ENCODE assay signal across 9 cellular contexts in the genomic region with DNA sequence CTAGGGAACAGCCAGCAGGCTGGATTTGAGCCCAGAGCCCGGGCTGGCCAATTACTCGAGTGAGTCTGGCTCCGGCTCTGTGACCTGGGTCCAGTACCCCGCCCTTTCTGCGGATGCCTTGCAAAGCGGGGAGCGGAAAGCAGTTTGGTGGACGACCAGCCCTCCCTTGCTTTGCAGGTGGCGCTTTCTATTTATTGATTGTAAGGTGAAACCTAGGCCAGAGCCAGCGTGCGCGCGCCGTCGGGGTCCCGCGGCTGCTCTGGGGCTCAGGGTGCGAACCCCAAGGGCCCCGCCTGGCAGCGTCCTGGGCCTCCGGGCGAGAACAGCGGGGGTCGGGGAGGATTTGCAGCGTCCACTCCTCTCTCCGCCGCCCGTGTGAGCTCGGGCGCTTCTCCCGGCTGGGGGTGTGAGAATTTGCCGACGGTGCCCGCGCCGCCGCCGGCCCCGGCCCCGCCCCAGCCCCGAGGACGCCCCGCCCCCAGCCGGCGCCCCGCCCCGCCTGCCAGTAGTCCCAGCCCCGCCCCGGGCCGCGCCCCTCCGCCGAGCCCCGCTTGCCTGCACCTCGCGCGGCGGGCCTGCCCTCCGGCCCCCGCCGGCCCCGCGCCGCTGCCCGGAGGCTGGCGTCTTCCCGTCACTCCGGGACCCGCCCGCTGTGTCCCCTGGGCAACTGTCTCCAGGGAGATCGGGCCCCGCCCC. TPM values are rescaled to one million over a fixed set of nuclear protein-coding genes. Genes with fewer than 3 reads are reported as not detected.
DNase-seq lines count a peak whose midpoint lies in the region; ATAC-seq and TF ChIP-seq lines count a peak whose summit lies in the region.
"Had no signal": no experiment of that assay in that cellular context is flagged by ENCODE, and none has a peak within 500 bp of the region (broad histone marks: within the 10 kb centered on the region; RNA-seq: fewer than 3 reads in every experiment).

No MANE protein-coding gene starts in this region.

- H3K9me3 ChIP-seq in gastroesophageal sphincter: no peaks in the 10 kb centered on the region

- H3K4me3 ChIP-seq in gastroesophageal sphincter: peak overlapping the region; percentile 56 to 92

- TF ChIP-seq EP300 in gastroesophageal sphincter (IDR thresholded peaks at IDR 0.05): no peak

- no peak for TF ChIP-seq CTCF in gastroesophageal sphincter (IDR thresholded peaks at IDR 0.05)

- ATAC-seq in HG03520 (IDR thresholded peaks at IDR 0.05; ENCODE audit: unreplicated experiment) (peak; percentile 40), gastroesophageal sphincter (peak; percentile 92)

- no CpG with 5 or more reads among the region's 72 CpGs for WGBS in gastroesophageal sphincter (ENCODE audit: low coverage in 1 of 2), 2 donors

- no peak for TF ChIP-seq POLR2A in gastroesophageal sphincter (IDR thresholded peaks at IDR 0.05)

- peak overlapping the region in 3 of 4 donors; percentile 75 to 82 (median 79) for H3K27ac ChIP-seq in gastroesophageal sphincter
- H3K27ac ChIP-seq: HL-60 had no signal

- DNase-seq in Ammon's horn (ENCODE audit: low spot score) (peak; percentile 65), GM19240 (ENCODE audit: insufficient read length, low spot score) (peak; percentile 52), RPMI8226 (peak; percentile 91), nucleus accumbens (lab: John Stamatoyannopoulos, UW) (peak in 48 of 56 donors; percentile 6 to 79 (median 45)), superior temporal gyrus (ENCODE audit: extremely low spot score) (peak; percentile 15)
- DNase-seq in activated gamma-delta T cell treated with anti-CD3 and anti-CD28 coated beads, Interleukin-2, amount 50 U/mL, for 16 hours (ENCODE audit: low read depth): peak; percentile 77

- peaks cover 0 to 42% (median 27%) of the 10 kb centered on the region in 3 donors for H3K4me1 ChIP-seq in gastroesophageal sphincter

- no peaks in the 10 kb centered on the region for H3K27me3 ChIP-seq in gastroesophageal sphincter

- peaks cover 0 to 13% of the 10 kb centered on the region in 2 donors for H3K36me3 ChIP-seq in gastroesophageal sphincter

RNA-seq across cellular contexts. Expression of a gene that starts 37.6 kb away (rescaled TPM):
- 10 to 100 TPM in 3 of 4 donors, 1 to 10 TPM in 1; 8.2 to 18.2 (median 15.4) TPM for total RNA-seq in gastroesophageal sphincter

Comparison
In these comparisons a context has a peak if more than half of its experiments do, and no peak if none do; other contexts are left out.
1. Peak in every context shown above with its lines: DNase-seq, ATAC-seq, H3K4me3 ChIP-seq and H3K27ac ChIP-seq.
2. DNase-seq: peak in every context shown above with its lines; median percentile 91 in RPMI8226; 77 in activated gamma-delta T cell treated with anti-CD3 and anti-CD28 coated beads, Interleukin-2, amount 50 U/mL, for 16 hours; 65 in Ammon's horn; 52 in GM19240; 45 in nucleus accumbens; 15 in superior temporal gyrus.